20 cellular contexts compared by ENCODE assay signal in the genomic region with DNA sequence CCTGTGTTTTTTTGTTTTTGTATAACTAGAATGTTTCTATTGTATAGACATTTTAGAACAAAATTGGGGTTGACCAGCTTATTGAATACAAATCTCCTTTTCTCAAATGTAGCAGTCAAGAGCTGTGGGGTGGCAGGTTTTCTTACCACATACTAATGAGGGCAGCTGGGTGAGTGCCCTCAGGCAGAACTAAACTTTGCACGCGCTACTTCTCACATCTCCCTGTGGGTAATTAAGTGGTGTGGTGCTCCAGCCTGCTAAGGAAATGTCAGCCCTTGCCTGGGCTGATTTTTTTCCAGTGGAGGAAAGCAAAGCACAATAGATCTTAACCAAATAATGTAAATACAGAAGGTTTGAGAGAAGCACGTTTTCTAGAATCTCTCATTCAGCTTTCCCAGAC.
A peak's percentile ranks its signal among the peaks of the same experiment; 100 is the strongest.
DNase-seq lines count a peak whose midpoint lies in the region; TF ChIP-seq lines count a peak whose summit lies in the region.
"Had no signal": no experiment of that assay in that cellular context is flagged by ENCODE, and none has a peak within 500 bp of the region (broad histone marks: within the 10 kb centered on the region; RNA-seq: fewer than 3 reads in every experiment).

No MANE protein-coding gene starts in this region.

- H3K27me3 ChIP-seq in kidney epithelial cell (ENCODE audit: control insufficient read depth, insufficient read depth, low read length) = no peaks in the 10 kb centered on the region
- H3K27me3 ChIP-seq: brain microvascular endothelial cell, right atrium auricular region had no signal

- H3K27ac Mint-ChIP-seq in HFFc6 = no peak overlapping the region
- H3K27ac Mint-ChIP-seq in progenitor cell of endocrine pancreas = no peak overlapping the region
- H3K27ac Mint-ChIP-seq: activated naive CD8-positive, alpha-beta T cell; activated T-cell treated with anti-CD3 and anti-CD28 coated beads, Interleukin-2, amount 50 U/mL, for 24 hours; dendritic cell treated with granulocyte-macrophage colony-stimulating factor and Interleukin-4, amounts not matched to agents 40 ng/mL and 50 ng/mL, for 4 days; H9 had no signal

- TF ChIP-seq CTCF in kidney epithelial cell (IDR thresholded peaks at IDR 0.05; ENCODE audit: insufficient read depth, low read length, poor library complexity, severe bottlenecking) (no peak), HFFc6 (IDR thresholded peaks at IDR 0.05) (no peak), progenitor cell of endocrine pancreas (IDR thresholded peaks at IDR 0.05; ENCODE audit: unreplicated experiment) (no peak)

- H3K4me3 Mint-ChIP-seq in HFFc6 (no peak overlapping the region), progenitor cell of endocrine pancreas (ENCODE audit: low read depth) (no peak overlapping the region)
- H3K4me3 Mint-ChIP-seq: activated naive CD8-positive, alpha-beta T cell; activated T-cell treated with anti-CD3 and anti-CD28 coated beads, Interleukin-2, amount 50 U/mL, for 24 hours; dendritic cell treated with granulocyte-macrophage colony-stimulating factor and Interleukin-4, amounts not matched to agents 40 ng/mL and 50 ng/mL, for 4 days; H9; neural crest cell had no signal

- no peak overlapping the region for H3K4me3 ChIP-seq in kidney epithelial cell (ENCODE audit: low read depth, low read length)
- H3K4me3 ChIP-seq: right atrium auricular region had no signal

- H3K4me1 Mint-ChIP-seq in HFFc6 (ENCODE audit: low read depth) = no peaks in the 10 kb centered on the region
- H3K4me1 Mint-ChIP-seq in progenitor cell of endocrine pancreas (ENCODE audit: low read depth) = peaks cover 11% of the 10 kb centered on the region

- H3K27me3 Mint-ChIP-seq in HFFc6 (ENCODE audit: insufficient read depth) (peaks cover 5% of the 10 kb centered on the region), progenitor cell of endocrine pancreas (no peaks in the 10 kb centered on the region)
- H3K27me3 Mint-ChIP-seq: activated naive CD8-positive, alpha-beta T cell; activated T-cell treated with anti-CD3 and anti-CD28 coated beads, Interleukin-2, amount 50 U/mL, for 24 hours; dendritic cell treated with granulocyte-macrophage colony-stimulating factor and Interleukin-4, amounts not matched to agents 40 ng/mL and 50 ng/mL, for 4 days had no signal

- no peaks in the 10 kb centered on the region for H3K36me3 ChIP-seq in kidney epithelial cell (ENCODE audit: control insufficient read depth, insufficient read depth, low read length)
- H3K36me3 ChIP-seq: brain microvascular endothelial cell, right atrium auricular region had no signal

- H3K9me3 Mint-ChIP-seq in HFFc6 (no peaks in the 10 kb centered on the region), progenitor cell of endocrine pancreas (ENCODE audit: low read depth) (peaks cover 4% of the 10 kb centered on the region)
- H3K9me3 Mint-ChIP-seq: dendritic cell treated with granulocyte-macrophage colony-stimulating factor and Interleukin-4, amounts not matched to agents 40 ng/mL and 50 ng/mL, for 4 days; H9 had no signal

- peak; percentile 58 for DNase-seq in COR-L47 (lab: John Stamatoyannopoulos, UW)
- peak; percentile 51 for DNase-seq in NCI-H128 (lab: John Stamatoyannopoulos, UW; ENCODE audit: unreplicated experiment)
- DNase-seq in NCI-H526 treated with DMSO at 0.1 percent for 48 hours (lab: John Stamatoyannopoulos, UW) = peak; percentile 11
- DNase-seq in kidney epithelial cell (ENCODE audit: low read depth) = peak; percentile 29
- no peak for DNase-seq in HFFc6
- DNase-seq in KBM-7 = no peak
- DNase-seq in progenitor cell of endocrine pancreas (ENCODE audit: low spot score, unreplicated experiment) = no peak
- DNase-seq in C1 segment of cervical spinal cord (lab: John Stamatoyannopoulos, UW) = no peak
- DNase-seq: activated CD4-positive, alpha-beta T cell treated with anti-CD3 and anti-CD28 coated beads, Interleukin-2, amount 50 U/mL, for 4 hours; activated T-cell treated with anti-CD3 and anti-CD28 coated beads, Interleukin-2, amount 50 U/mL, for 24 hours; brain microvascular endothelial cell; Calu3; H9; NCI-H446 treated with DMSO at 0.1 percent for 48 hours; stimulated activated CD4-positive, alpha-beta T cell treated with anti-CD3 and anti-CD28 coated beads, Interleukin-1b, Interleukin-23, amount 100 ng/mL, for 48 hours; SW 1271 had no signal

- in situ Hi-C loops in KBM-7 (cut with MboI; ENCODE audit: low pct_unique_long_range_greater_than_20kb, low sequenced_read_pairs) = no loop called here

- H3K36me3 Mint-ChIP-seq in HFFc6 (ENCODE audit: low read depth) (no peaks in the 10 kb centered on the region), progenitor cell of endocrine pancreas (ENCODE audit: insufficient read depth) (no peaks in the 10 kb centered on the region)
- H3K36me3 Mint-ChIP-seq: activated naive CD8-positive, alpha-beta T cell had no signal

Comparison
In these comparisons a context has a peak if more than half of its experiments do, and no peak if none do; other contexts are left out.
1. DNase-seq: peak in COR-L47 (single experiment), NCI-H128 (single experiment), NCI-H526 treated with DMSO at 0.1 percent for 48 hours (single experiment) and kidney epithelial cell (single experiment); none in HFFc6 (single experiment), KBM-7 (single experiment), progenitor cell of endocrine pancreas (single experiment) and C1 segment of cervical spinal cord (0 of 14).